In genomic region chr17:50394711-50395110, GRCh38 we compare ENCODE assay signal across 12 cellular contexts. TPM values are rescaled to one million over a fixed set of nuclear protein-coding genes. Genes with fewer than 3 reads are reported as not detected.
DNase-seq lines count a peak whose midpoint lies in the region; ATAC-seq and TF ChIP-seq lines count a peak whose summit lies in the region.
"Had no signal": no experiment of that assay in that cellular context is flagged by ENCODE, and none has a peak within 500 bp of the region (broad histone marks: within the 10 kb centered on the region; RNA-seq: fewer than 3 reads in every experiment).

No MANE protein-coding gene starts in this region.

- H3K4me1 Mint-ChIP-seq in natural killer cell (peaks cover 29 to 42% of the 10 kb centered on the region in 2 donors), CD14-positive monocyte (peaks cover 33% of the 10 kb centered on the region)

- no peak overlapping the region for H3K27ac ChIP-seq in SK-N-SH (ENCODE audit: low read depth in 2 of 2, low read length in 1 of 2)
- peak overlapping the region; percentile 40 to 98 (median 92) for H3K27ac ChIP-seq in body of pancreas
- H3K27ac ChIP-seq: esophagus muscularis mucosa, left lung had no signal

- H3K79me2 ChIP-seq in SK-N-SH (ENCODE audit: insufficient read depth) (peaks cover 73% of the 10 kb centered on the region), Loucy (ENCODE audit: insufficient read depth, low read length) (peaks cover 54% of the 10 kb centered on the region)

- H3K9me3 Mint-ChIP-seq in natural killer cell: no peaks in the 10 kb centered on the region
- peaks cover 0 to 6% (median 2%) of the 10 kb centered on the region in 7 donors for H3K9me3 Mint-ChIP-seq in CD14-positive monocyte

- TF ChIP-seq EP300 in SK-N-SH (IDR thresholded peaks at IDR 0.05; ENCODE audit: borderline replicate concordance in 1 of 2, low read depth in 1 of 2, low read length in 1 of 2): no peak

- ATAC-seq in SK-N-SH treated with all-trans-retinoic acid at 6 μM for 48 hours (no peak), body of pancreas (no peak), natural killer cell (no peak), HG03378 (IDR thresholded peaks at IDR 0.05; ENCODE audit: unreplicated experiment) (no peak)
- ATAC-seq: left lung had no signal

- H2AFZ ChIP-seq in SK-N-SH (ENCODE audit: low read depth): no peak overlapping the region
- no peak overlapping the region for H2AFZ ChIP-seq in Loucy (ENCODE audit: low read length)

- H3K4me2 ChIP-seq in SK-N-SH (peak overlapping the region; percentile 97), Loucy (ENCODE audit: low read depth, low read length, poor library complexity, severe bottlenecking) (peak overlapping the region; percentile 96)

- H4K20me1 ChIP-seq in SK-N-SH (ENCODE audit: insufficient read depth): peaks cover 47% of the 10 kb centered on the region
- peaks cover 45% of the 10 kb centered on the region for H4K20me1 ChIP-seq in Loucy (ENCODE audit: insufficient read depth, low read length, poor library complexity, severe bottlenecking)

- 33% methylated on average over 3 of the region's 3 CpGs for WGBS in SK-N-SH (ENCODE audit: low lambda C conversion rate)
- 8 to 29% methylated on average over 3 of the region's 3 CpGs for WGBS in body of pancreas, 2 donors

- H3K4me3 Mint-ChIP-seq in natural killer cell (peak overlapping the region; percentile 67), CD14-positive monocyte (no peak overlapping the region)

- H3K27ac Mint-ChIP-seq in natural killer cell (peak overlapping the region; percentile 64 to 79), CD14-positive monocyte (peak overlapping the region in 3 of 7 donors; percentile 13 to 46 (median 29))

- H3F3A ChIP-seq in SK-N-SH (replicated peaks; ENCODE audit: insufficient read depth): peaks cover 2% of the 10 kb centered on the region
- no peaks in the 10 kb centered on the region for H3F3A ChIP-seq in Loucy (ENCODE audit: low read depth)

- H3K9ac ChIP-seq in SK-N-SH (peak overlapping the region; percentile 99; the same call in 1 of the 2 replicates), Loucy (ENCODE audit: low read depth, low read length, poor library complexity, severe bottlenecking) (peak overlapping the region; percentile 98)

- no peaks in the 10 kb centered on the region for H3K9me2 ChIP-seq in SK-N-SH
- H3K9me2 ChIP-seq in Loucy (replicated peaks; ENCODE audit: low read depth, low read length): no peaks in the 10 kb centered on the region

- TF ChIP-seq POLR2A in body of pancreas (IDR thresholded peaks at IDR 0.05): no peak

- no peak for TF ChIP-seq CTCF in SK-N-SH (IDR thresholded peaks at IDR 0.05)
- no peak for TF ChIP-seq CTCF in Loucy (conservative IDR thresholded peaks at IDR 0.05; ENCODE audit: low read length)
- TF ChIP-seq CTCF in body of pancreas (IDR thresholded peaks at IDR 0.05): peak in 1 of 7 experiments; percentile 14
- no peak for TF ChIP-seq CTCF in natural killer cell (IDR thresholded peaks at IDR 0.05)
- TF ChIP-seq CTCF in CD14-positive monocyte (IDR thresholded peaks at IDR 0.05): no peak

- peaks cover 10 to 23% of the 10 kb centered on the region in 2 experiments for H3K4me1 ChIP-seq in SK-N-SH (ENCODE audit: control insufficient read depth in 1 of 2, insufficient read depth in 2 of 2, low read depth in 1 of 2, low read length in 1 of 2)
- peaks cover 25% of the 10 kb centered on the region for H3K4me1 ChIP-seq in Loucy (ENCODE audit: insufficient read depth, low read length, poor library complexity, severe bottlenecking)
- H3K4me1 ChIP-seq in body of pancreas: peaks cover 68% of the 10 kb centered on the region

- H3K27me3 ChIP-seq in SK-N-SH (ENCODE audit: insufficient read depth): no peaks in the 10 kb centered on the region
- H3K27me3 ChIP-seq in Loucy (ENCODE audit: insufficient read depth, low read length, poor library complexity, severe bottlenecking): no peaks in the 10 kb centered on the region
- H3K27me3 ChIP-seq in body of pancreas: no peaks in the 10 kb centered on the region
- H3K27me3 ChIP-seq: esophagus muscularis mucosa, left lung had no signal

- no peaks in the 10 kb centered on the region for H3K27me3 Mint-ChIP-seq in natural killer cell (ENCODE audit: low read depth in 2 of 2)
- peaks cover 0 to 6% (median 0%) of the 10 kb centered on the region in 3 donors for H3K27me3 Mint-ChIP-seq in CD14-positive monocyte (ENCODE audit: low read depth in 3 of 3)

- H3K9me3 ChIP-seq in SK-N-SH: no peaks in the 10 kb centered on the region
- H3K9me3 ChIP-seq in Loucy (ENCODE audit: insufficient read depth, low read depth, low read length): no peaks in the 10 kb centered on the region
- H3K9me3 ChIP-seq in body of pancreas: no peaks in the 10 kb centered on the region
- H3K9me3 ChIP-seq: esophagus muscularis mucosa, left lung had no signal

- no peak for TF ChIP-seq RAD21 in SK-N-SH (IDR thresholded peaks at IDR 0.05; ENCODE audit: low read length)

- H3K4me3 ChIP-seq in SK-N-SH (ENCODE audit: low read depth in 2 of 2, low read length in 1 of 2) (peak overlapping the region in 1 of 2 experiments; percentile 91; a peak in 2 of 4 replicates), Loucy (ENCODE audit: low read length, poor library complexity, severe bottlenecking) (peak overlapping the region; percentile 98), body of pancreas (no peak overlapping the region)
- H3K4me3 ChIP-seq: esophagus muscularis mucosa had no signal

- H3K36me3 ChIP-seq in SK-N-SH (replicated peaks in 1 of 2; ENCODE audit: control insufficient read depth in 1 of 2, insufficient read depth in 2 of 2, low read length in 1 of 2): peaks cover 49 to 61% of the 10 kb centered on the region in 2 experiments
- H3K36me3 ChIP-seq in Loucy (ENCODE audit: insufficient read depth, low read length): peaks cover 48% of the 10 kb centered on the region; the same call in 1 of the 2 replicates
- peaks cover 20 to 26% of the 10 kb centered on the region in 2 donors for H3K36me3 ChIP-seq in body of pancreas (replicated peaks in 1 of 2; ENCODE audit: insufficient read depth in 1 of 2, low read depth in 2 of 2)

- DNase-seq in SK-N-SH: no peak
- peak; percentile 39 to 73 (median 63) for DNase-seq in body of pancreas
- DNase-seq in natural killer cell: no peak
- no peak for DNase-seq in SIG-M5 treated with dmso at 0.1 percent for 504 hours (lab: John Stamatoyannopoulos, UW; ENCODE audit: unreplicated experiment)
- DNase-seq in CD14-positive monocyte (ENCODE audit: low spot score): no peak
- DNase-seq: amniotic stem cell, left lung, NCI-H1417 treated with DMSO at 0.1 percent for 48 hours had no signal

- POLR2A ChIA-PET in SK-N-SH (lab: Yijun Ruan, JAX): interaction anchor here (1.1 kb wide), 1 partner anchor 11 kb away, joined by 4 read pairs; no protein-coding TSS in a partner anchor

- intact Hi-C loops in body of pancreas (cut with DNase I) (no loop called here), natural killer cell (cut with micrococcal nuclease) (loop anchor here (5.0 kb wide), 1 partner anchor 32 kb away; no protein-coding TSS in a partner anchor), CD14-positive monocyte (cut with micrococcal nuclease) (no loop called here)

- CTCF ChIA-PET in SK-N-SH (lab: Yijun Ruan, JAX): interaction anchor here (1.0 to 4.6 kb wide), 2 partner anchors 14 to 84 kb away, joined by 3 to 37 read pairs; partner anchors contain the start of gene RSAD1

- H3K36me3 Mint-ChIP-seq in natural killer cell (peaks cover 16% of the 10 kb centered on the region), CD14-positive monocyte (peaks cover 55 to 59% of the 10 kb centered on the region in 2 donors)

RNA-seq across cellular contexts. Expression of gene LRRC59, which starts 2.6 kb away (rescaled TPM):
- polyA plus RNA-seq in SK-N-SH (2012; rRNA removed): 122 and 137 TPM in 2 replicates
- polyA plus RNA-seq in SK-N-SH (2012; cell fraction: cytosol; rRNA removed): 127 and 134 TPM in 2 replicates
- 62.7 and 94.9 TPM in 2 replicates for polyA plus RNA-seq in SK-N-SH (2012; cell fraction: nucleus; rRNA removed)
- total RNA-seq in body of pancreas: 100 to 1,000 TPM in 1 of 2 donors, 10 to 100 TPM in 1; 70.8 to 113 TPM
- 10 to 100 TPM; 55.6 to 62.7 (median 56.0) TPM for total RNA-seq in natural killer cell
- polyA plus RNA-seq in CD14-positive monocyte: 10 to 100 TPM; 45.7 to 48.9 TPM

RNA-seq across cellular contexts. Expression of gene EME1, which starts 21.7 kb away (rescaled TPM):
- polyA plus RNA-seq in SK-N-SH (2012; rRNA removed): 16.9 and 21.5 TPM in 2 replicates
- 7.3 and 9.0 TPM in 2 replicates for polyA plus RNA-seq in SK-N-SH (2012; cell fraction: cytosol; rRNA removed)
- polyA plus RNA-seq in SK-N-SH (2012; cell fraction: nucleus; rRNA removed): 72.2 and 106 TPM in 2 replicates
- not detected for total RNA-seq in body of pancreas
- 1 to 10 TPM; 2.4 to 3.2 (median 2.9) TPM for total RNA-seq in natural killer cell
- under 1 TPM; 0.43 to 0.76 TPM for polyA plus RNA-seq in CD14-positive monocyte
- total RNA-seq: esophagus muscularis mucosa had no signal

RNA-seq across cellular contexts. Expression of gene MRPL27, which starts 21.7 kb away (rescaled TPM):
- polyA plus RNA-seq in SK-N-SH (2012; rRNA removed): 266 and 337 TPM in 2 replicates
- 259 and 311 TPM in 2 replicates for polyA plus RNA-seq in SK-N-SH (2012; cell fraction: cytosol; rRNA removed)
- polyA plus RNA-seq in SK-N-SH (2012; cell fraction: nucleus; rRNA removed): 195 and 246 TPM in 2 replicates
- total RNA-seq in body of pancreas: 10 to 100 TPM; 26.5 to 31.3 TPM
- 10 to 100 TPM; 16.4 to 36.6 (median 31.3) TPM for total RNA-seq in natural killer cell
- polyA plus RNA-seq in CD14-positive monocyte: 10 to 100 TPM; 75.3 to 82.3 TPM

RNA-seq across cellular contexts. Expression of gene ACSF2, which starts 31.3 kb away (rescaled TPM):
- polyA plus RNA-seq in SK-N-SH (2012; rRNA removed) (46.6 and 49.5 TPM in 2 replicates), CD14-positive monocyte (1 to 10 TPM; 2.8 to 5.5 TPM)
- polyA plus RNA-seq in SK-N-SH (2012; cell fraction: cytosol; rRNA removed): 34.6 and 41.5 TPM in 2 replicates
- 128 and 151 TPM in 2 replicates for polyA plus RNA-seq in SK-N-SH (2012; cell fraction: nucleus; rRNA removed)
- total RNA-seq in body of pancreas (100 to 1,000 TPM in 1 of 2 donors, 10 to 100 TPM in 1; 18.7 to 120 TPM), natural killer cell (10 to 100 TPM; 24.2 to 40.6 (median 25.8) TPM)

RNA-seq across cellular contexts. Expression of gene XYLT2, which starts 48.8 kb away (rescaled TPM):
- polyA plus RNA-seq in SK-N-SH (2012; rRNA removed) (26.5 and 28.4 TPM in 2 replicates), CD14-positive monocyte (1 to 10 TPM; 4.4 TPM)
- 8.5 and 14.2 TPM in 2 replicates for polyA plus RNA-seq in SK-N-SH (2012; cell fraction: cytosol; rRNA removed)
- 52.8 and 55.8 TPM in 2 replicates for polyA plus RNA-seq in SK-N-SH (2012; cell fraction: nucleus; rRNA removed)
- total RNA-seq in body of pancreas (10 to 100 TPM; 22.8 to 31.3 TPM), natural killer cell (10 to 100 TPM; 16.3 to 25.4 (median 18.6) TPM)

Comparison
In these comparisons a context has a peak if more than half of its experiments do, and no peak if none do; other contexts are left out.
1. DNase-seq: peak in body of pancreas (4 of 4); none in SK-N-SH (single experiment), natural killer cell (single experiment), SIG-M5 treated with dmso at 0.1 percent for 504 hours (single experiment) and CD14-positive monocyte (single experiment).
2. H3K27ac ChIP-seq: peak in body of pancreas (4 of 4); none in SK-N-SH (0 of 2).